28 cellular contexts compared by ENCODE assay signal in genomic region chr10:117781216-117781836, GRCh38.
"Had no signal": no experiment of that assay in that cellular context is flagged by ENCODE, and none has a peak within 500 bp of the region (broad histone marks: within the 10 kb centered on the region; RNA-seq: fewer than 3 reads in every experiment).

No MANE protein-coding gene starts in this region.

- FAIRE-seq: astrocyte, frontal cortex had no signal

- ATAC-seq: activated CD4-positive, alpha-beta T cell treated with anti-CD3 and anti-CD28 coated beads for 36 hours; activated CD8-positive, alpha-beta memory T cell treated with anti-CD3 and anti-CD28 coated beads, Interleukin-2, amount 10 ng/mL, durations not matched to agents 7 days and 5 days; activated CD8-positive, alpha-beta T cell treated with anti-CD3 and anti-CD28 coated beads, Interleukin-2, amount 10 ng/mL, durations not matched to agents 7 days and 5 days; activated T-cell treated with anti-CD3 and anti-CD28 coated beads, Interleukin-2, amount 50 U/mL, for 72 hours had no signal

- H3K9me3 ChIP-seq: esophagus squamous epithelium had no signal

- H3K4me1 ChIP-seq: esophagus squamous epithelium had no signal

- H3K9me3 Mint-ChIP-seq: activated CD4-positive, alpha-beta memory T cell treated with anti-CD3 and anti-CD28 coated beads for 36 hours; activated CD4-positive, alpha-beta T cell treated with anti-CD3 and anti-CD28 coated beads, Interleukin-2, amount 10 ng/mL, durations not matched to agents 24 days and 14 days; activated T-cell treated with anti-CD3 and anti-CD28 coated beads, Interleukin-2, amount 50 U/mL, for 24 hours; central memory CD8-positive, alpha-beta T cell; dendritic cell treated with granulocyte-macrophage colony-stimulating factor and Interleukin-4, amounts not matched to agents 40 ng/mL and 50 ng/mL, for 4 days had no signal

- H3K4me3 Mint-ChIP-seq: activated CD4-positive, alpha-beta memory T cell treated with anti-CD3 and anti-CD28 coated beads for 36 hours; activated CD4-positive, alpha-beta T cell treated with anti-CD3 and anti-CD28 coated beads for 36 hours; activated CD4-positive, alpha-beta T cell treated with anti-CD3 and anti-CD28 coated beads, Interleukin-2, amount 10 ng/mL, durations not matched to agents 24 days and 14 days; activated CD8-positive, alpha-beta memory T cell treated with anti-CD3 and anti-CD28 coated beads, Interleukin-2, amount 10 ng/mL, durations not matched to agents 7 days and 5 days; activated CD8-positive, alpha-beta T cell treated with anti-CD3 and anti-CD28 coated beads, Interleukin-2, amount 10 ng/mL, durations not matched to agents 7 days and 5 days; activated naive CD8-positive, alpha-beta T cell; activated T-cell treated with anti-CD3 and anti-CD28 coated beads, Interleukin-2, amount 50 U/mL, for 24 hours; activated T-cell treated with anti-CD3 and anti-CD28 coated beads, Interleukin-2, amount 50 U/mL, for 72 hours; central memory CD8-positive, alpha-beta T cell; dendritic cell treated with granulocyte-macrophage colony-stimulating factor and Interleukin-4, amounts not matched to agents 40 ng/mL and 50 ng/mL, for 4 days had no signal

- H3K36me3 ChIP-seq: brain microvascular endothelial cell, esophagus squamous epithelium had no signal

- H3K27ac Mint-ChIP-seq: activated CD4-positive, alpha-beta memory T cell treated with anti-CD3 and anti-CD28 coated beads for 36 hours; activated CD4-positive, alpha-beta T cell treated with anti-CD3 and anti-CD28 coated beads for 36 hours; activated CD4-positive, alpha-beta T cell treated with anti-CD3 and anti-CD28 coated beads, Interleukin-2, amount 10 ng/mL, durations not matched to agents 24 days and 14 days; activated CD8-positive, alpha-beta memory T cell treated with anti-CD3 and anti-CD28 coated beads, Interleukin-2, amount 10 ng/mL, durations not matched to agents 7 days and 5 days; activated CD8-positive, alpha-beta T cell treated with anti-CD3 and anti-CD28 coated beads, Interleukin-2, amount 10 ng/mL, durations not matched to agents 7 days and 5 days; activated naive CD8-positive, alpha-beta T cell; activated T-cell treated with anti-CD3 and anti-CD28 coated beads, Interleukin-2, amount 50 U/mL, for 24 hours; activated T-cell treated with anti-CD3 and anti-CD28 coated beads, Interleukin-2, amount 50 U/mL, for 72 hours; dendritic cell treated with granulocyte-macrophage colony-stimulating factor and Interleukin-4, amounts not matched to agents 40 ng/mL and 50 ng/mL, for 4 days had no signal

- H3K27me3 Mint-ChIP-seq: activated CD4-positive, alpha-beta T cell treated with anti-CD3 and anti-CD28 coated beads, Interleukin-2, amount 10 ng/mL, durations not matched to agents 24 days and 14 days; activated CD8-positive, alpha-beta memory T cell treated with anti-CD3 and anti-CD28 coated beads, Interleukin-2, amount 10 ng/mL, durations not matched to agents 7 days and 5 days; activated naive CD8-positive, alpha-beta T cell; activated T-cell treated with anti-CD3 and anti-CD28 coated beads, Interleukin-2, amount 50 U/mL, for 24 hours; dendritic cell treated with granulocyte-macrophage colony-stimulating factor and Interleukin-4, amounts not matched to agents 40 ng/mL and 50 ng/mL, for 4 days had no signal

- H3K36me3 Mint-ChIP-seq: activated CD4-positive, alpha-beta memory T cell treated with anti-CD3 and anti-CD28 coated beads for 36 hours; activated CD8-positive, alpha-beta memory T cell treated with anti-CD3 and anti-CD28 coated beads, Interleukin-2, amount 10 ng/mL, durations not matched to agents 7 days and 5 days; activated naive CD8-positive, alpha-beta T cell had no signal

- DNase-seq: activated CD4-positive, alpha-beta memory T cell treated with anti-CD3 and anti-CD28 coated beads for 36 hours; activated CD4-positive, alpha-beta T cell treated with anti-CD3 and anti-CD28 coated beads for 36 hours; activated CD4-positive, alpha-beta T cell treated with anti-CD3 and anti-CD28 coated beads, Interleukin-2, amount 10 ng/mL, durations not matched to agents 24 days and 14 days; activated CD4-positive, CD25-positive, alpha-beta regulatory T cell; activated CD4-positive, CD25-positive, alpha-beta regulatory T cell treated with anti-CD3 and anti-CD28 coated beads, Interleukin-2, amount 50 U/mL, for 72 hours; activated CD8-positive, alpha-beta memory T cell treated with anti-CD3 and anti-CD28 coated beads, Interleukin-2, amount 10 ng/mL, durations not matched to agents 7 days and 5 days; activated CD8-positive, alpha-beta memory T cell treated with anti-CD3 and anti-CD28 coated beads, Interleukin-2, amount 50 U/mL, for 48 hours; activated CD8-positive, alpha-beta T cell treated with anti-CD3 and anti-CD28 coated beads, Interleukin-2, amount 10 ng/mL, durations not matched to agents 7 days and 5 days; activated gamma-delta T cell; activated naive CD4-positive, alpha-beta T cell treated with anti-CD3 and anti-CD28 coated beads, Interleukin-2, amount 50 U/mL, for 16 hours; activated naive CD4-positive, alpha-beta T cell treated with Interleukin-2 at 50 U/mL for 16 hours; activated T-cell treated with anti-CD3 and anti-CD28 coated beads for 4 hours; activated T-cell treated with anti-CD3 and anti-CD28 coated beads, Interleukin-2, amount 50 U/mL, for 24 hours; activated T-cell treated with anti-CD3 and anti-CD28 coated beads, Interleukin-2, amount 50 U/mL, for 72 hours; amniotic stem cell; anterior cingulate cortex; brain microvascular endothelial cell; dorsolateral prefrontal cortex; effector memory CD4-positive, alpha-beta T cell; esophagus squamous epithelium; glutamatergic neuron; T-helper 2 cell had no signal

- H3K4me1 Mint-ChIP-seq: activated CD4-positive, alpha-beta T cell treated with anti-CD3 and anti-CD28 coated beads for 36 hours; activated CD4-positive, alpha-beta T cell treated with anti-CD3 and anti-CD28 coated beads, Interleukin-2, amount 10 ng/mL, durations not matched to agents 24 days and 14 days; activated CD8-positive, alpha-beta memory T cell treated with anti-CD3 and anti-CD28 coated beads, Interleukin-2, amount 10 ng/mL, durations not matched to agents 7 days and 5 days; central memory CD8-positive, alpha-beta T cell had no signal

- H3K4me3 ChIP-seq: coronary artery, dorsolateral prefrontal cortex, esophagus squamous epithelium had no signal

- H3K27ac ChIP-seq: brain microvascular endothelial cell, coronary artery, dorsolateral prefrontal cortex, esophagus squamous epithelium had no signal

- H3K27me3 ChIP-seq: brain microvascular endothelial cell, esophagus squamous epithelium had no signal
